In genomic region chr2:182378759-182379158, GRCh38 we compare ENCODE assay signal across 12 cellular contexts. TPM values are rescaled to one million over a fixed set of nuclear protein-coding genes. Genes with fewer than 3 reads are reported as not detected.
A peak's percentile ranks its signal among the peaks of the same experiment; 100 is the strongest.
DNase-seq lines count a peak whose midpoint lies in the region; TF ChIP-seq lines count a peak whose summit lies in the region.
"Had no signal": no experiment of that assay in that cellular context is flagged by ENCODE, and none has a peak within 500 bp of the region (broad histone marks: within the 10 kb centered on the region; RNA-seq: fewer than 3 reads in every experiment).

No MANE protein-coding gene starts in this region.

- peaks cover 0 to 8% of the 10 kb centered on the region in 2 donors for H3K4me1 ChIP-seq in muscle layer of duodenum (ENCODE audit: control insufficient read depth in 1 of 2, insufficient read depth in 2 of 2, low read length in 2 of 2)
- peaks cover 0 to 38% (median 18%) of the 10 kb centered on the region in 4 donors for H3K4me1 ChIP-seq in tibial artery

- peak overlapping the region; percentile 7 for H3K27ac Mint-ChIP-seq in chondrocyte (ENCODE audit: unreplicated experiment)
- H3K27ac Mint-ChIP-seq: H9 had no signal

- peaks cover under 1 to 12% of the 10 kb centered on the region in 2 donors for H3K9me3 ChIP-seq in muscle layer of duodenum (ENCODE audit: control insufficient read depth in 1 of 2, low read length in 2 of 2)
- H3K9me3 ChIP-seq in tibial artery: peaks cover 0 to 29% (median 6%) of the 10 kb centered on the region in 3 donors

- H3K27ac ChIP-seq in muscle layer of duodenum (ENCODE audit: low read length) (peak overlapping the region; percentile 19), tibial artery (peak overlapping the region; percentile 53 to 54)
- H3K27ac ChIP-seq: 22Rv1 had no signal

- H3K4me3 ChIP-seq in muscle layer of duodenum (ENCODE audit: low read depth in 1 of 2, low read length in 2 of 2) (no peak overlapping the region), tibial artery (no peak overlapping the region)

- intact Hi-C loops in tibial artery (cut with DNase I; ENCODE audit: low total_unique reads): loop anchor here (10.0 kb wide), 1 partner anchor 46 kb away; the partner anchor contains the start of gene PDE1A

- H3K4me1 Mint-ChIP-seq in chondrocyte (ENCODE audit: low read depth): peaks cover 21% of the 10 kb centered on the region
- H3K4me1 Mint-ChIP-seq: H9 had no signal

- H3K27me3 Mint-ChIP-seq in chondrocyte (ENCODE audit: low read depth): no peaks in the 10 kb centered on the region

- H3K27me3 ChIP-seq in muscle layer of duodenum (ENCODE audit: low read depth, low read length): no peaks in the 10 kb centered on the region
- H3K27me3 ChIP-seq in tibial artery: no peaks in the 10 kb centered on the region

- H3K36me3 Mint-ChIP-seq in chondrocyte (ENCODE audit: low read depth): peaks cover 21% of the 10 kb centered on the region

- peaks cover 26% of the 10 kb centered on the region for H3K9me3 Mint-ChIP-seq in chondrocyte (ENCODE audit: low read depth)

- H3K36me3 ChIP-seq in muscle layer of duodenum (ENCODE audit: control insufficient read depth in 1 of 2, insufficient read depth in 2 of 2, low read length in 2 of 2): peaks cover 0 to 5% of the 10 kb centered on the region in 2 donors
- H3K36me3 ChIP-seq in tibial artery: peaks cover 0 to 4% (median 0%) of the 10 kb centered on the region in 3 donors

- DNase-seq in DMS53 (lab: John Stamatoyannopoulos, UW) (peak; percentile 22), DMS53 treated with DMSO at 0.1 percent for 48 hours (lab: John Stamatoyannopoulos, UW; ENCODE audit: unreplicated experiment) (no peak), chondrocyte (ENCODE audit: low spot score) (no peak), tibial artery (no peak), NCI-H1436 (lab: John Stamatoyannopoulos, UW) (no peak), NCI-H1694 treated with DMSO at 0.1 percent for 48 hours (lab: John Stamatoyannopoulos, UW) (no peak)
- no peak for DNase-seq in activated CD4-positive, alpha-beta T cell treated with anti-CD3 and anti-CD28 coated beads, Interleukin-2, amount 50 U/mL, for 48 hours
- DNase-seq: H9, MM.1S, NCI-H1930 had no signal

- H3K4me3 Mint-ChIP-seq in chondrocyte (ENCODE audit: unreplicated experiment): no peak overlapping the region
- H3K4me3 Mint-ChIP-seq: H9 had no signal

- TF ChIP-seq CTCF in chondrocyte (IDR thresholded peaks at IDR 0.05) (no peak), tibial artery (IDR thresholded peaks at IDR 0.05) (no peak)

RNA-seq across cellular contexts. Expression of gene PDE1A, which starts 48.1 kb away (rescaled TPM):
- total RNA-seq in chondrocyte: 0.69 to 4.5 TPM (median 1.1 TPM) in 3 replicates
